In genomic region chr19:47257411-47258169, GRCh38 we compare ENCODE assay signal across 8 cellular contexts. TPM values are rescaled to one million over a fixed set of nuclear protein-coding genes. Genes with fewer than 3 reads are reported as not detected.
DNase-seq lines count a peak whose midpoint lies in the region; ATAC-seq, FAIRE-seq and TF ChIP-seq lines count a peak whose summit lies in the region.

No MANE protein-coding gene starts in this region.

- peak overlapping the region; percentile 61 to 75 (median 70) for H3K4me3 ChIP-seq in BLaER1 treated with 17β-estradiol and CSF1 and Interleukin-3, amounts not matched to agents 10 nM and 100 nM
- H3K4me3 ChIP-seq in HUES6 (ENCODE audit: low read depth, low read length) (peak overlapping the region; percentile 81), breast epithelium (peak overlapping the region; percentile 60 to 67 (median 64)), uterus (peak overlapping the region; percentile 49 to 51)

- H3K4me1 ChIP-seq in BLaER1 treated with 17β-estradiol and CSF1 and Interleukin-3, amounts not matched to agents 10 nM and 100 nM = peaks cover 29 to 43% (median 34%) of the 10 kb centered on the region in 10 experiments
- H3K4me1 ChIP-seq in HUES6 (ENCODE audit: control insufficient read depth, insufficient read depth, low read length) (0 out of 2 replicates have a peak, but pooled peaks cover 5% of the 10 kb centered on the region), breast epithelium (peaks cover 4 to 13% of the 10 kb centered on the region in 2 donors), uterus (peaks cover 9 to 16% of the 10 kb centered on the region in 2 donors)

- H3K36me3 ChIP-seq in BLaER1 treated with 17β-estradiol and CSF1 and Interleukin-3, amounts not matched to agents 10 nM and 100 nM = peaks cover 36 to 46% (median 42%) of the 10 kb centered on the region in 11 experiments
- H3K36me3 ChIP-seq in HUES6 (ENCODE audit: control insufficient read depth, insufficient read depth, low read length) (peaks cover 37% of the 10 kb centered on the region), breast epithelium (no peaks in the 10 kb centered on the region), uterus (no peaks in the 10 kb centered on the region)

- peak overlapping the region; percentile 76 to 89 (median 82) for H3K9ac ChIP-seq in BLaER1 treated with 17β-estradiol and CSF1 and Interleukin-3, amounts not matched to agents 10 nM and 100 nM
- H3K9ac ChIP-seq in HUES6 (ENCODE audit: low read length) = peak overlapping the region; percentile 75

- peak overlapping the region; percentile 93 for H3K27ac Mint-ChIP-seq in memory B cell

- no peaks in the 10 kb centered on the region for H3K9me3 ChIP-seq in BLaER1 treated with 17β-estradiol and CSF1 and Interleukin-3, amounts not matched to agents 10 nM and 100 nM (replicated peaks in 1 of 11)
- H3K9me3 ChIP-seq in HUES6 (ENCODE audit: control insufficient read depth, insufficient read depth, low read depth, low read length) (no peaks in the 10 kb centered on the region), breast epithelium (no peaks in the 10 kb centered on the region), uterus (no peaks in the 10 kb centered on the region)

- TF ChIP-seq CTCF in breast epithelium (IDR thresholded peaks at IDR 0.05) (no peak), uterus (IDR thresholded peaks at IDR 0.05) (no peak)

- H3K4me1 Mint-ChIP-seq in memory B cell = peaks cover 38% of the 10 kb centered on the region

- H3K27me3 ChIP-seq in BLaER1 treated with 17β-estradiol and CSF1 and Interleukin-3, amounts not matched to agents 10 nM and 100 nM = no peaks in the 10 kb centered on the region
- H3K27me3 ChIP-seq in HUES6 (ENCODE audit: control insufficient read depth, insufficient read depth, low read length) = no peaks in the 10 kb centered on the region
- no peaks in the 10 kb centered on the region for H3K27me3 ChIP-seq in breast epithelium
- H3K27me3 ChIP-seq in uterus = no peaks in the 10 kb centered on the region

- no peaks in the 10 kb centered on the region for H3K27me3 Mint-ChIP-seq in memory B cell

- no peak for FAIRE-seq in frontal cortex (lab: Jason Lieb, UNC)

- peak overlapping the region; percentile 51 to 96 (median 92); a peak in 21 of 22 replicates for H3K27ac ChIP-seq in BLaER1 treated with 17β-estradiol and CSF1 and Interleukin-3, amounts not matched to agents 10 nM and 100 nM
- H3K27ac ChIP-seq in HUES6 (ENCODE audit: low read depth, low read length) (peak overlapping the region; percentile 50; the same call in 1 of the 2 replicates), breast epithelium (peak overlapping the region; percentile 94 to 97), uterus (peak overlapping the region; percentile 95 to 97)

- TF ChIP-seq POLR2A in breast epithelium (IDR thresholded peaks at IDR 0.05) = peak; percentile 31
- TF ChIP-seq POLR2A in uterus (IDR thresholded peaks at IDR 0.05) = peak; percentile 64 to 82

- no peak for DNase-seq in breast epithelium (ENCODE audit: low spot score in 2 of 2)
- no peak for DNase-seq in memory B cell (ENCODE audit: low spot score in 2 of 2)
- DNase-seq in uterus = peak in 1 of 2 donors; percentile 57
- DNase-seq in COLO668 (lab: John Stamatoyannopoulos, UW; ENCODE audit: unreplicated experiment) = no peak
- DNase-seq in frontal cortex (ENCODE audit: low spot score in 2 of 2) = no peak

- peaks cover 21 to 47% (median 32%) of the 10 kb centered on the region in 11 experiments; a peak in 18 of 22 replicates for H4K20me1 ChIP-seq in BLaER1 treated with 17β-estradiol and CSF1 and Interleukin-3, amounts not matched to agents 10 nM and 100 nM

- peak overlapping the region; percentile 87 for H3K4me3 Mint-ChIP-seq in memory B cell

- peaks cover 28% of the 10 kb centered on the region for H3K36me3 Mint-ChIP-seq in memory B cell

- no peaks in the 10 kb centered on the region for H3K9me3 Mint-ChIP-seq in memory B cell

- peak overlapping the region; percentile 89 to 99 (median 96) for H3K4me2 ChIP-seq in BLaER1 treated with 17β-estradiol and CSF1 and Interleukin-3, amounts not matched to agents 10 nM and 100 nM

- intact Hi-C loops in breast epithelium (cut with DNase I; ENCODE audit: low total_unique reads) (no loop called here), uterus (cut with DNase I; ENCODE audit: low total_unique reads) (no loop called here)

- ATAC-seq in memory B cell (ENCODE audit: low read depth) = no peak
- ATAC-seq in GM18520 (IDR thresholded peaks at IDR 0.05; ENCODE audit: unreplicated experiment) = no peak

RNA-seq across cellular contexts. Expression of gene CCDC9, which starts 1.3 kb away (rescaled TPM):
- 10 to 100 TPM in 2 of 3 donors, 1 to 10 TPM in 1; 9.4 to 15.1 (median 14.8) TPM for total RNA-seq in breast epithelium
- total RNA-seq in uterus = 10 to 100 TPM in 2 of 4 donors, 1 to 10 TPM in 2; 2.6 to 45.4 (median 8.1) TPM
- total RNA-seq in frontal cortex = 2.4 TPM

RNA-seq across cellular contexts. Expression of gene INAFM1, which starts 17.1 kb away (rescaled TPM):
- total RNA-seq in breast epithelium = 10 to 100 TPM in 1 of 3 donors, 1 to 10 TPM in 2; 5.3 to 10.5 (median 7.2) TPM
- total RNA-seq in uterus = 10 to 100 TPM in 2 of 4 donors, 1 to 10 TPM in 2; 2.8 to 39.5 (median 13.5) TPM
- total RNA-seq in frontal cortex = 4.1 TPM

RNA-seq across cellular contexts. Expression of gene BBC3, which starts 26.6 kb away (rescaled TPM):
- total RNA-seq in breast epithelium = 1 to 10 TPM; 4.5 to 7.5 (median 6.4) TPM
- 10 to 100 TPM in 1 of 4 donors, 1 to 10 TPM in 3; 3.2 to 11.1 (median 4.8) TPM for total RNA-seq in uterus
- 12.2 TPM for total RNA-seq in frontal cortex

RNA-seq across cellular contexts. Expression of gene C5AR1, which starts 52.1 kb away (rescaled TPM):
- total RNA-seq in breast epithelium (10 to 100 TPM in 2 of 3 donors, 1 to 10 TPM in 1; 7.5 to 20.0 (median 10.8) TPM), uterus (1 to 10 TPM in 3 of 4 donors, under 1 TPM in 1; 0.51 to 8.0 (median 2.9) TPM), frontal cortex (under 0.01 TPM)
